26 cellular contexts compared by ENCODE assay signal in the genomic region with DNA sequence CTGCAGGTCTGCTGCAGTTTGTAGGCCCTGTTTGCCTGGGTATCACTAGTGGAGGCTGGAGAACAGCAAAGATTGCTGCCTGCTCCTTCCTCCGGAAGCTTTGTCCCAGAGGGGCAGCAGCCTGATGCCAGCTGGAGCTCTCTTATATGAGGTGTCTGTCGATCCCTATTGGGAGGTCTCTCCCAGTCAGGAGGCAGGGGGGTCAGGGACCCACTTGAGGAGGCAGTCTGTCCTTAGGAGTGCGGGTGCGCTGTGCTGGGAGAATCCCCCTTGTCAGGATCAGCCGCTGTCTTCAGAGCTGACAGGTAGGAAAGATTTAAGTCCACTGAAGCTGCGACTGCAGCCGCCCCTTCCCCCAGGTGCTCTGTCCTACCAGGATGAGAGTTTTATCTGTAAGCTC.
"Had no signal": no experiment of that assay in that cellular context is flagged by ENCODE, and none has a peak within 500 bp of the region (broad histone marks: within the 10 kb centered on the region; RNA-seq: fewer than 3 reads in every experiment).

No MANE protein-coding gene starts in this region.

- DNase-seq: colonic mucosa; cortex of kidney; effector CD8-positive, alpha-beta T cell; effector memory CD8-positive, alpha-beta T cell; endodermal cell; erythroblast; esophagus squamous epithelium; foreskin fibroblast; foreskin melanocyte; gastrocnemius medialis; glutamatergic neuron; head of caudate nucleus; hypothalamus; immature natural killer cell; islet precursor cell; left cardiac atrium; left ventricle myocardium superior; lower lobe of right lung; mesenchymal stem cell; mucosa of descending colon; naive B cell had no signal

- H3K4me2 ChIP-seq: hepatocyte had no signal

- H3K27me3 ChIP-seq: colonic mucosa, esophagus squamous epithelium, gastrocnemius medialis, hepatocyte, left lung had no signal

- H3K36me3 ChIP-seq: colonic mucosa, gastrocnemius medialis, left lung, lower lobe of right lung had no signal

- H3K4me3 ChIP-seq: colonic mucosa, esophagus squamous epithelium, gastrocnemius medialis, hepatocyte, left lung, mucosa of descending colon had no signal

- FAIRE-seq: endometrium had no signal

- ATAC-seq: effector memory CD8-positive, alpha-beta T cell; esophagus mucosa; gastrocnemius medialis; left cardiac atrium; left ventricle myocardium superior; mucosa of descending colon had no signal

- H2AFZ ChIP-seq: hepatocyte had no signal

- H3K27ac ChIP-seq: colonic mucosa, epithelial cell of prostate, esophagus squamous epithelium, gastrocnemius medialis, hepatocyte, left lung, lower lobe of right lung had no signal

- H3K9me3 ChIP-seq: colonic mucosa, esophagus squamous epithelium, gastrocnemius medialis, left lung, lower lobe of right lung, mucosa of descending colon had no signal

- H3K4me1 ChIP-seq: colonic mucosa, esophagus squamous epithelium, gastrocnemius medialis, left lung, lower lobe of right lung had no signal

- H3K79me2 ChIP-seq: hepatocyte had no signal
